29 cellular contexts compared by ENCODE assay signal in the genomic region with DNA sequence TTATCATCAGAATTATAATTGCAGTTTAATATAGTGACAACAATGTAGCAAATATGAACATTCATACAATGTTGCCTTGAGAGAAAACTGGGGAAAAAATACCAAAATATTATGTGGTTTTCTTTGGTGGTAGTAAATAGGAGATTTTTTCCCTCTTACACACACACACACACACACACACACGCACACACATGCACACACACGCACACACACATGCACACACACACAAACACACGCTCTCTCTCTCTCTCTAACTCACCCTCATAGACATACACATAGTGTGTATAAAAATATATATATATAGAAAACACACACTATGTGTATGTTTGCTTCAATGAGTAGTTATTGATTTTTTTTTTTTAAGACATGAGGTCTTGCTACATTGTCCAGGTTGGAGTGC.
"Had no signal": no experiment of that assay in that cellular context is flagged by ENCODE, and none has a peak within 500 bp of the region (broad histone marks: within the 10 kb centered on the region; RNA-seq: fewer than 3 reads in every experiment).

No MANE protein-coding gene starts in this region.

- H3K36me3 ChIP-seq: colonic mucosa, esophagus muscularis mucosa, esophagus squamous epithelium, gastrocnemius medialis, gastroesophageal sphincter, heart left ventricle, heart right ventricle had no signal

- ATAC-seq: effector memory CD8-positive, alpha-beta T cell; esophagus mucosa; foreskin keratinocyte; gastrocnemius medialis; gastroesophageal sphincter; heart left ventricle; heart right ventricle had no signal

- H3K4me1 ChIP-seq: colonic mucosa, esophagus muscularis mucosa, esophagus squamous epithelium, foreskin keratinocyte, gastrocnemius medialis, gastroesophageal sphincter, heart left ventricle, heart right ventricle had no signal

- FAIRE-seq: colon, endometrium, endothelial cell of umbilical vein, frontal cortex had no signal

- H3K9me3 ChIP-seq: colonic mucosa, esophagus muscularis mucosa, esophagus squamous epithelium, gastrocnemius medialis, gastroesophageal sphincter, heart left ventricle, heart right ventricle had no signal

- H3K4me3 ChIP-seq: colonic mucosa, coronary artery, dorsolateral prefrontal cortex, esophagus muscularis mucosa, esophagus squamous epithelium, gastrocnemius medialis, gastroesophageal sphincter, heart left ventricle, heart right ventricle, hepatocyte had no signal

- DNase-seq: colonic mucosa; cortex of kidney; dermis blood vessel endothelial cell; dorsolateral prefrontal cortex; effector CD4-positive, alpha-beta T cell; effector CD8-positive, alpha-beta T cell; effector memory CD4-positive, alpha-beta T cell; effector memory CD8-positive, alpha-beta T cell; endodermal cell; erythroblast; esophagus squamous epithelium; foreskin fibroblast; foreskin keratinocyte; foreskin melanocyte; gastrocnemius medialis; glutamatergic neuron; head of caudate nucleus; heart left ventricle; heart right ventricle had no signal

- H3K27ac ChIP-seq: colonic mucosa, coronary artery, dorsolateral prefrontal cortex, epithelial cell of prostate, esophagus muscularis mucosa, esophagus squamous epithelium, foreskin keratinocyte, gastrocnemius medialis, gastroesophageal sphincter, heart left ventricle, heart right ventricle, hepatocyte had no signal
